ENCODE assay signal across 8 cellular contexts in the genomic region with DNA sequence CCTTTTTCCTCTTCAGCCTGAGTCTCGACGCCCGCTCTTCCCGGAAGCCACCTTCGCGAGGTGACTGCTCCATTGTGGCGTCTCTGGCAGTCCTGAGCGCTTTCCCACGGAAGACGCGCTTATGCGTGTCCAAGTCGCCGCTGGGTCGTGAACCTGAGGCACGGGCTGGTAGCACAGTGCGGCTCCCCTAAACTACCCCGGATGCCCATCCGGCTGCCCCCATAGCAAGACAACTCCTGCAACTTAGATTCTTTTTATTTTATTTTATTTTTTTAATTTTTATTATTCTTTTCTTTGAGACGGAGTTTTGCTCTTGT. TPM values are rescaled to one million over a fixed set of nuclear protein-coding genes. Genes with fewer than 3 reads are reported as not detected.
DNase-seq lines count a peak whose midpoint lies in the region; ATAC-seq and TF ChIP-seq lines count a peak whose summit lies in the region.

No MANE protein-coding gene starts in this region.

- H3K36me3 ChIP-seq in cardiac muscle cell: no peaks in the 10 kb centered on the region
- no peaks in the 10 kb centered on the region for H3K36me3 ChIP-seq in uterus

- 10 to 16% methylated on average over 20 of the region's 20 CpGs for WGBS in lower leg skin, 2 donors

- H3K4me3 ChIP-seq in cardiac muscle cell (peak overlapping the region; percentile 18), lower leg skin (ENCODE audit: low read depth, poor library complexity, severe bottlenecking) (peak overlapping the region; percentile 24), uterus (peak overlapping the region; percentile 43 to 62)

- TF ChIP-seq CTCF in cardiac muscle cell (IDR thresholded peaks at IDR 0.05; ENCODE audit: low read depth, low read length): no peak
- no peak for TF ChIP-seq CTCF in lower leg skin (IDR thresholded peaks at IDR 0.05)
- no peak for TF ChIP-seq CTCF in uterus (IDR thresholded peaks at IDR 0.05)

- peak overlapping the region; percentile 80 for H3K27ac ChIP-seq in cardiac muscle cell
- peak overlapping the region; percentile 85 for H3K27ac ChIP-seq in angular gyrus (ENCODE audit: low read depth, low read length)
- H3K27ac ChIP-seq in uterus: peak overlapping the region; percentile 64 to 76

- H3K4me1 ChIP-seq in cardiac muscle cell (ENCODE audit: low read depth) (peaks cover 13% of the 10 kb centered on the region), uterus (peaks cover 0 to 13% of the 10 kb centered on the region in 2 donors)

- ATAC-seq in left ventricle myocardium superior: no peak

- intact Hi-C loops in left ventricle myocardium superior (cut with micrococcal nuclease) (no loop called here), lower leg skin (cut with DNase I; ENCODE audit: low total_unique reads) (loop anchor here (10.0 kb wide), 1 partner anchor 153 kb away; a partner anchor contains a TSS), uterus (cut with DNase I; ENCODE audit: low total_unique reads) (no loop called here)

- no peak for TF ChIP-seq POLR2A in lower leg skin (IDR thresholded peaks at IDR 0.05)
- TF ChIP-seq POLR2A in uterus (IDR thresholded peaks at IDR 0.05): no peak

- H3K9me3 ChIP-seq in cardiac muscle cell (ENCODE audit: low read depth): no peaks in the 10 kb centered on the region
- H3K9me3 ChIP-seq in uterus: no peaks in the 10 kb centered on the region

- DNase-seq in cardiac muscle cell (ENCODE audit: low read depth in 1 of 2, low spot score in 1 of 2) (no peak), left ventricle myocardium superior (no peak), lower leg skin (ENCODE audit: low spot score in 2 of 2) (no peak), uterus (no peak), NCI-H2081 (lab: John Stamatoyannopoulos, UW) (no peak), NCI-H2107 treated with DMSO at 0.1 percent for 48 hours (lab: John Stamatoyannopoulos, UW; ENCODE audit: unreplicated experiment) (no peak), amniotic stem cell (lab: John Stamatoyannopoulos, UW) (no peak)

- H3K27me3 ChIP-seq in cardiac muscle cell (peaks cover 39% of the 10 kb centered on the region), uterus (no peaks in the 10 kb centered on the region)

RNA-seq across cellular contexts. Expression of a gene that starts 2.1 kb away (rescaled TPM):
- total RNA-seq in cardiac muscle cell (0.60 and 2.8 TPM in 2 replicates), left ventricle myocardium superior (0.87 TPM), lower leg skin (100 to 1,000 TPM in 2 of 4 donors, 10 to 100 TPM in 2; 84.3 to 120 (median 97.2) TPM), uterus (1 to 10 TPM in 1 of 4 donors, under 1 TPM in 3; 0.26 to 5.3 (median 0.50) TPM)
- 1.8 and 3.1 TPM in 2 replicates for polyA plus RNA-seq in cardiac muscle cell

RNA-seq across cellular contexts. Expression of a gene that starts 7.2 kb away (rescaled TPM):
- total RNA-seq in cardiac muscle cell (18.0 and 19.8 TPM in 2 replicates), left ventricle myocardium superior (33.8 TPM), lower leg skin (10 to 100 TPM; 16.4 to 28.6 (median 22.3) TPM), uterus (10 to 100 TPM in 2 of 4 donors, 1 to 10 TPM in 1, under 1 TPM in 1; 0.51 to 22.3 (median 7.9) TPM)
- polyA plus RNA-seq in cardiac muscle cell: 17.1 and 17.5 TPM in 2 replicates

RNA-seq across cellular contexts. Expression of a gene that starts 26.3 kb away (rescaled TPM):
- total RNA-seq in cardiac muscle cell (13.5 and 14.3 TPM in 2 replicates), left ventricle myocardium superior (38.2 TPM), lower leg skin (10 to 100 TPM; 23.4 to 55.6 (median 37.4) TPM), uterus (10 to 100 TPM in 2 of 4 donors, 1 to 10 TPM in 2; 6.8 to 40.0 (median 19.6) TPM)
- polyA plus RNA-seq in cardiac muscle cell: 11.5 and 17.1 TPM in 2 replicates

Comparison
In these comparisons a context has a peak if more than half of its experiments do, and no peak if none do; other contexts are left out.
1. RNA of a gene that starts 2.1 kb away (total RNA-seq): 84.3 to 120 TPM in lower leg skin; 0.60 to 2.8 TPM in cardiac muscle cell, 0.87 TPM in left ventricle myocardium superior (single experiment) and 0.26 to 5.3 TPM in uterus; every median in the first group is over 10 times any median in the second.
2. Peak in every context shown above with its lines, with median percentiles within 50 percentile points of each other: H3K27ac ChIP-seq and H3K4me3 ChIP-seq.